Comparison of ENCODE assay signal across 10 cellular contexts in genomic region chr10:99775850-99776249, GRCh38. TPM values are rescaled to one million over a fixed set of nuclear protein-coding genes. Genes with fewer than 3 reads are reported as not detected.
A peak's percentile ranks its signal among the peaks of the same experiment; 100 is the strongest.
DNase-seq lines count a peak whose midpoint lies in the region; ATAC-seq, FAIRE-seq and TF ChIP-seq lines count a peak whose summit lies in the region.
"Had no signal": no experiment of that assay in that cellular context is flagged by ENCODE, and none has a peak within 500 bp of the region (broad histone marks: within the 10 kb centered on the region; RNA-seq: fewer than 3 reads in every experiment).

No MANE protein-coding gene starts in this region.

- H3K4me2 ChIP-seq in PC-9, result peak overlapping the region; percentile 70

- no peaks in the 10 kb centered on the region for H3K27me3 ChIP-seq in PC-9 (ENCODE audit: insufficient read depth, low read depth)
- H3K27me3 ChIP-seq in pancreas, result no peaks in the 10 kb centered on the region
- no peaks in the 10 kb centered on the region for H3K27me3 ChIP-seq in Peyer's patch

- CTCF ChIA-PET in PC-9 (lab: Charles Lee), result no interaction called here

- DNase-seq in Caki2 (ENCODE audit: low read depth), result peak; percentile 85
- peak in 1 of 2 experiments; percentile 84 for DNase-seq in PC-9
- DNase-seq in erythroblast (lab: John Stamatoyannopoulos, UW), result peak; percentile 33 to 71
- no peak for DNase-seq in pancreas
- DNase-seq in Peyer's patch, result no peak
- DNase-seq: activated gamma-delta T cell treated with Interleukin-2 at 50 U/mL for 16 hours, KG1 had no signal

- intact Hi-C loops in PC-9 (cut with micrococcal nuclease; ENCODE audit: unreplicated experiment), result no loop called here
- intact Hi-C loops in pancreas (cut with DNase I), result no loop called here

- H3K9me2 ChIP-seq in PC-9 (ENCODE audit: insufficient read depth), result no peaks in the 10 kb centered on the region

- no peaks in the 10 kb centered on the region for H4K20me1 ChIP-seq in PC-9 (ENCODE audit: insufficient read depth)

- peaks cover 52% of the 10 kb centered on the region for H3K4me1 ChIP-seq in PC-9 (replicated peaks; ENCODE audit: insufficient read depth)
- no peaks in the 10 kb centered on the region for H3K4me1 ChIP-seq in pancreas
- peaks cover 0 to 7% (median 3%) of the 10 kb centered on the region in 4 donors for H3K4me1 ChIP-seq in Peyer's patch

- no peaks in the 10 kb centered on the region for H3K79me2 ChIP-seq in PC-9 (ENCODE audit: low read depth)

- ATAC-seq in pancreas (peak in 3 of 4 donors; percentile 39 to 74 (median 46)), HG03442 (IDR thresholded peaks at IDR 0.05; ENCODE audit: unreplicated experiment) (no peak), GM21529 (IDR thresholded peaks at IDR 0.05; ENCODE audit: unreplicated experiment) (no peak), GM19395 (IDR thresholded peaks at IDR 0.05; ENCODE audit: unreplicated experiment) (no peak)

- in situ Hi-C loops in Caki2 (cut with HindIII; ENCODE audit: low pct_unique_long_range_greater_than_20kb, low sequenced_read_pairs), result no loop called here

- H3K4me3 ChIP-seq in PC-9 (peak overlapping the region; percentile 15; the same call in 1 of the 2 replicates), pancreas (no peak overlapping the region), Peyer's patch (no peak overlapping the region)

- POLR2A ChIA-PET in PC-9 (lab: Charles Lee; ENCODE audit: unreplicated experiment), result no interaction called here

- H2AFZ ChIP-seq in PC-9, result no peak overlapping the region

- BruUV-seq in PC-9 (replicated peaks; lab: Mats Ljungman, UMichigan), result no TSS peak

- no peaks in the 10 kb centered on the region for H3K9me3 ChIP-seq in PC-9 (ENCODE audit: insufficient read depth, low read depth)
- no peaks in the 10 kb centered on the region for H3K9me3 ChIP-seq in pancreas
- no peaks in the 10 kb centered on the region for H3K9me3 ChIP-seq in Peyer's patch

- H3K27ac ChIP-seq in PC-9 (peak overlapping the region; percentile 100), pancreas (no peak overlapping the region), Peyer's patch (peak overlapping the region in 2 of 4 donors; percentile 0 to 24)

- peak; percentile 60 for FAIRE-seq in pancreas (lab: Jason Lieb, UNC)

- TF ChIP-seq CTCF in PC-9 (conservative IDR thresholded peaks at IDR 0.05), result no peak
- no peak for TF ChIP-seq CTCF in pancreas (IDR thresholded peaks at IDR 0.05)
- no peak for TF ChIP-seq CTCF in Peyer's patch (IDR thresholded peaks at IDR 0.05)

- H3F3A ChIP-seq in PC-9 (ENCODE audit: insufficient read depth, low read depth), result peaks cover 37% of the 10 kb centered on the region

- H3K36me3 ChIP-seq in PC-9 (ENCODE audit: low read depth), result no peaks in the 10 kb centered on the region
- H3K36me3 ChIP-seq in pancreas, result peaks cover 0 to 2% (median 1%) of the 10 kb centered on the region in 3 donors
- no peaks in the 10 kb centered on the region for H3K36me3 ChIP-seq in Peyer's patch

- TF ChIP-seq POLR2A in erythroblast (IDR thresholded peaks at IDR 0.05; ENCODE audit: low read length), result no peak
- no peak for TF ChIP-seq POLR2A in Peyer's patch (IDR thresholded peaks at IDR 0.05)

RNA-seq across cellular contexts. Expression of gene ABCC2, which starts 6.6 kb away (rescaled TPM):
- total RNA-seq in Caki2 (2014; rRNA removed; shearing (Covaris generic); ENCODE audit: low replicate concordance), result 64.4 and 68.4 TPM in 2 replicates
- total RNA-seq in PC-9 (2021) (132 and 174 TPM in 2 replicates), pancreas (1 to 10 TPM in 3 of 6 donors, under 1 TPM in 3; 0.67 to 1.7 (median 1.1) TPM), Peyer's patch (100 to 1,000 TPM in 1 of 4 donors, 10 to 100 TPM in 2, 1 to 10 TPM in 1; 9.9 to 156 (median 64.6) TPM)
- polyA plus RNA-seq in pancreas, result 1 to 10 TPM in 1 of 2 donors, under 1 TPM in 1; 0.91 to 1.4 TPM

RNA-seq across cellular contexts. Expression of gene CUTC, which starts 43.8 kb away (rescaled TPM):
- 13.4 and 21.3 TPM in 2 replicates for total RNA-seq in Caki2 (2014; rRNA removed; shearing (Covaris generic); ENCODE audit: low replicate concordance)
- total RNA-seq in PC-9 (2021) (7.6 and 9.2 TPM in 2 replicates), pancreas (10 to 100 TPM in 1 of 6 donors, 1 to 10 TPM in 5; 5.4 to 10.0 (median 7.2) TPM), Peyer's patch (10 to 100 TPM; 11.7 to 53.6 (median 17.0) TPM)
- polyA plus RNA-seq in pancreas, result 10 to 100 TPM; 13.2 to 14.5 TPM

RNA-seq across cellular contexts. Expression of gene COX15, which starts 43.9 kb away (rescaled TPM):
- 25.3 and 27.8 TPM in 2 replicates for total RNA-seq in Caki2 (2014; rRNA removed; shearing (Covaris generic); ENCODE audit: low replicate concordance)
- total RNA-seq in PC-9 (2021) (31.4 and 35.2 TPM in 2 replicates), pancreas (10 to 100 TPM; 11.8 to 18.4 (median 16.6) TPM), Peyer's patch (10 to 100 TPM; 26.6 to 33.8 (median 32.9) TPM)
- 10 to 100 TPM in 1 of 2 donors, 1 to 10 TPM in 1; 5.8 to 13.5 TPM for polyA plus RNA-seq in pancreas

Comparison
In these comparisons a context has a peak if more than half of its experiments do, and no peak if none do; other contexts are left out.
1. DNase-seq: peak in Caki2 (single experiment) and erythroblast (2 of 2); none in pancreas (0 of 6) and Peyer's patch (0 of 3).
2. ATAC-seq: peak in pancreas (3 of 4); none in HG03442 (single experiment), GM21529 (single experiment) and GM19395 (single experiment).
3. RNA of gene ABCC2, which starts 6.6 kb away (total RNA-seq): 132 to 174 TPM in PC-9, 9.9 to 156 TPM in Peyer's patch and 64.4 to 68.4 TPM in Caki2; 0.67 to 1.7 TPM in pancreas; every median in the first group is over 4 times any median in the second.